Comparison of ENCODE assay signal across 8 cellular contexts in the genomic region with DNA sequence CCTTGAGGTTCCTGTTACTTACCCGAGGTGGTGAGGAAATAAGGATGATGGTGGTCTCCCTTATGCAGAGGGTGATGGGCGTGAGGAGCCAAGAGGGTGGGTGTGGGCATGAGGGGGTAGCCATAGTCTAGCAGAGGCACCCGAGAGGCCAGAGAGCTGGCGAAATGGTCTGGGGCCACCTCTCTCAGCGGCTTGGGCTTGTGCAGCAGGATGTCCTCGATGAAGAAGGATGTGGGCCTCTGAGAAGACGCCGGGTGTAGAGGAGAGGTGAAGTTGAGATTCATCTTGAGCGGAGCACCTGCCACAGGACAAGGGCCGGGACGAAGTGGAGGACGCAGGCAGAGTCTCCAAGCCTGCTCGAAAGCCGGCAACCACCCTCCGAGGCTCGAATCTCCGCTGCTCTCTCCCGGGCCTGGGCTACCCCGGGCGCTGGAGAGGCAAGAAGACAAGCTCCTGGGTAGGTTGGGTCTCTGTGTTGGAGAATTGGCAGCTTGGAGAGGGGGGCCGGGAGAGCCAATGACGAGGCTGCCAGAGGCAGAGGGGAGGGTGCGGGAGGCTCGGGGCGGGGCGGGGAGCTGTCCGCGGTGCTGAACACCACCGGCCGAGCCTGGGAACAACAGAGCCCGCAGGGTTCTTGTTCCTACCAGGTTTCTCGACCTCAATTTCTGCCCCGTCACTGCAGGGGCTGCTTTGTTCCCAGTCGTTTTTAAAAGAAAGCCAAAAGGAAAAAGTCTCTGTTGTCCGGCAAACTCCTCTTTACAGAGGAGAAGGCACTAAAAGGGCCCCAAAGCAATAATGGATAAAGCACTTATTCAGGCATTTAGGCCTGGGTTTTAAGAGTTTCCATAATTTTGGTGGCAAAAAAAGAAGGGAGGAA. TPM values are rescaled to one million over a fixed set of nuclear protein-coding genes. Genes with fewer than 3 reads are reported as not detected.
A peak's percentile ranks its signal among the peaks of the same experiment; 100 is the strongest.
DNase-seq lines count a peak whose midpoint lies in the region; ATAC-seq lines count a peak whose summit lies in the region.

A gene (minus strand): TSS at position 447 of the 877 bp plus-strand sequence. CDS start 163 bp downstream, at position 284.

- DNase-seq in NCI-H82 (lab: John Stamatoyannopoulos, UW) = peak; percentile 40
- DNase-seq in NCI-H82 treated with DMSO at 0.1 percent for 48 hours (lab: John Stamatoyannopoulos, UW; ENCODE audit: unreplicated experiment) = no peak
- peak; percentile 27 for DNase-seq in SK-N-DZ (ENCODE audit: low spot score)
- DNase-seq in activated naive CD8-positive, alpha-beta T cell treated with anti-CD3 and anti-CD28 coated beads, Interleukin-2, amount 50 U/mL, for 16 hours (ENCODE audit: low read depth, low spot score) = peak; percentile 7
- DNase-seq in immature natural killer cell = peak; percentile 17 to 34 (median 30)
- peak; percentile 55 for DNase-seq in stimulated activated CD4-positive, alpha-beta T cell treated with anti-CD3 and anti-CD28 coated beads, Interleukin-4, amount 100 ng/mL, for 24 hours
- no peak for DNase-seq in GOT3 (lab: John Stamatoyannopoulos, UW)

- H3K27ac Mint-ChIP-seq in immature natural killer cell = no peak within 1 kb of the TSS

- peaks cover 17 to 31% of the 10 kb centered on the region in 2 donors for H3K4me1 Mint-ChIP-seq in immature natural killer cell

- H3K4me3 Mint-ChIP-seq in immature natural killer cell = peak within 1 kb of the TSS in 1 of 5 donors; percentile 87

- peaks cover 3 to 12% (median 4%) of the 10 kb centered on the region in 3 donors for H3K36me3 Mint-ChIP-seq in immature natural killer cell

- H3K27me3 Mint-ChIP-seq in immature natural killer cell (ENCODE audit: low read depth in 3 of 3) = peaks cover 32 to 62% (median 49%) of the 10 kb centered on the region in 3 donors

- no peak for ATAC-seq in GM19397 (IDR thresholded peaks at IDR 0.05; ENCODE audit: unreplicated experiment)

- peaks cover 0 to 15% (median under 1%) of the 10 kb centered on the region in 6 donors for H3K9me3 Mint-ChIP-seq in immature natural killer cell

RNA-seq across cellular contexts. Expression of the gene that starts here (rescaled TPM):
- polyA plus RNA-seq in SK-N-DZ (2014; cell fraction: cytosol; rRNA removed) = not detected in 2 replicates
- polyA plus RNA-seq in SK-N-DZ (2014; cell fraction: nucleus; rRNA removed) = not detected in 2 replicates
- polyA plus RNA-seq in immature natural killer cell = not detected

Comparison
In these comparisons a context has a peak if more than half of its experiments do, and no peak if none do; other contexts are left out.
1. DNase-seq: peak in NCI-H82 (single experiment), SK-N-DZ (single experiment), activated naive CD8-positive, alpha-beta T cell treated with anti-CD3 and anti-CD28 coated beads, Interleukin-2, amount 50 U/mL, for 16 hours (single experiment) and stimulated activated CD4-positive, alpha-beta T cell treated with anti-CD3 and anti-CD28 coated beads, Interleukin-4, amount 100 ng/mL, for 24 hours (single experiment); none in NCI-H82 treated with DMSO at 0.1 percent for 48 hours (single experiment) and GOT3 (single experiment).
2. Peak in DNase-seq in immature natural killer cell; RNA of the gene not detected or under 1 TPM.